15 cellular contexts compared by ENCODE assay signal in the genomic region with DNA sequence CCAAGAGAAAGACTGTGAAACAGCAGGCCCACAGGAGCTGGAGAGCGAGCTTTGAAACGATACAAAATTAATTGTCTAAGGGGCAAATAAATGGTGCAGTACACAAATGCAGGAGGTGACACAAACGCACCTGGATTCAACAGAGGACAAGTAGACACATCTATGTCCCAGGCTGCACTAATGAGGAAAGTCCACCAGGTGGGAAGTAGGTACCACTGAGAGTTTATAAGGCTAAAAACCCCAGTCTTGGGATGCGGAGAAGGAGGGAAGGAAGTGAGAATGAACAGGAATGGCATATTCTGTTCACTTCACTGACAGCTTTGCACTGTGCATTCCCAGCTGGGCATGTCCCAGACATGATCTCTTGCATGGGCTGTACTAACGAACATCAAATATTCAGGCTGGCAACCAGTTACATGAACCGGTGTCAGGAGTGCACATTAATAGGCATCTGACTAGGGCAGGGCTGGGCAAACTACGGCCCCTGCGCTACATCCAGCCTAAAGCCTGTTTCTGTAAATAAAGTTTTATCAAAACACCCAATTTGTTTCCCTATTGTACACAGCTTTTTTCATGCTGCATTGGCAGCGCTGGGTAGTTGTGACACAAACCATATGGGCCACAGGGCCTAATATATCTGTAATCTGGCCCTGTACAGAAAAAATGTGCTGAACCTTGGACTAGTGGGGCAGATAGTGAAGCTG.
DNase-seq lines count a peak whose midpoint lies in the region; ATAC-seq, FAIRE-seq and TF ChIP-seq lines count a peak whose summit lies in the region.
"Had no signal": no experiment of that assay in that cellular context is flagged by ENCODE, and none has a peak within 500 bp of the region (broad histone marks: within the 10 kb centered on the region; RNA-seq: fewer than 3 reads in every experiment).

No MANE protein-coding gene starts in this region.

- H3K4me3 Mint-ChIP-seq in Caco-2 (ENCODE audit: unreplicated experiment) (no peak overlapping the region), nephron progenitor cell (no peak overlapping the region)
- H3K4me3 Mint-ChIP-seq: activated naive CD8-positive, alpha-beta T cell treated with anti-CD3 and anti-CD28 coated beads for 36 hours had no signal

- H3K36me3 Mint-ChIP-seq in Caco-2 (ENCODE audit: insufficient read depth, unreplicated experiment) = peaks cover 37% of the 10 kb centered on the region
- peaks cover 50% of the 10 kb centered on the region for H3K36me3 Mint-ChIP-seq in nephron progenitor cell (ENCODE audit: low read depth)
- H3K36me3 Mint-ChIP-seq: activated naive CD8-positive, alpha-beta T cell treated with anti-CD3 and anti-CD28 coated beads for 36 hours had no signal

- BruUV-seq in Caco-2 (replicated peaks; lab: Mats Ljungman, UMichigan) = no TSS peak
- BruUV-seq in endothelial cell of umbilical vein (replicated peaks; lab: Mats Ljungman, UMichigan) = no TSS peak

- H3K4me3 ChIP-seq in Caco-2 (ENCODE audit: low read depth, low read length) (no peak overlapping the region), SK-N-MC (no peak overlapping the region), endothelial cell of umbilical vein (replicated peaks in 1 of 3; ENCODE audit: insufficient read depth in 1 of 3, low read depth in 1 of 3, low read length in 3 of 3) (no peak overlapping the region), dorsolateral prefrontal cortex (no peak overlapping the region)
- H3K4me3 ChIP-seq: colonic mucosa had no signal

- ATAC-seq in HG02884 (IDR thresholded peaks at IDR 0.05; ENCODE audit: unreplicated experiment) (no peak), GM18867 (IDR thresholded peaks at IDR 0.05; ENCODE audit: unreplicated experiment) (no peak)

- no peak for TF ChIP-seq CTCF in Caco-2 (IDR thresholded peaks at IDR 0.05; ENCODE audit: insufficient read depth in 1 of 2, low read depth in 1 of 2, low read length in 1 of 2, severe bottlenecking in 1 of 2, unreplicated experiment in 1 of 2)
- TF ChIP-seq CTCF in endothelial cell of umbilical vein (IDR thresholded peaks at IDR 0.05; ENCODE audit: extremely low read depth in 1 of 2, insufficient read depth in 1 of 2, low read depth in 1 of 2, low read length in 2 of 2) = no peak
- no peak for TF ChIP-seq CTCF in nephron progenitor cell (IDR thresholded peaks at IDR 0.05)
- no peak for TF ChIP-seq CTCF in dorsolateral prefrontal cortex (IDR thresholded peaks at IDR 0.05 in 54 of 56, conservative IDR thresholded peaks at IDR 0.05 in 2 of 56; ENCODE audit: low read depth in 1 of 56, partially characterized antibody in 56 of 56)

- POLR2A ChIA-PET in Caco-2 (lab: Charles Lee) = no interaction called here
- POLR2A ChIA-PET in endothelial cell of umbilical vein (lab: Charles Lee) = no interaction called here

- H3K79me2 ChIP-seq in endothelial cell of umbilical vein (ENCODE audit: control insufficient read depth, insufficient read depth, low read length) = peaks cover 81% of the 10 kb centered on the region

- H3K4me1 Mint-ChIP-seq in Caco-2 (ENCODE audit: low read depth, unreplicated experiment) = peaks cover 60% of the 10 kb centered on the region
- H3K4me1 Mint-ChIP-seq in nephron progenitor cell = peaks cover 56% of the 10 kb centered on the region
- H3K4me1 Mint-ChIP-seq: activated naive CD8-positive, alpha-beta T cell treated with anti-CD3 and anti-CD28 coated beads for 36 hours had no signal

- H3K9me1 ChIP-seq in endothelial cell of umbilical vein (replicated peaks; ENCODE audit: control insufficient read depth, extremely low read depth, insufficient read depth, low read length) = no peaks in the 10 kb centered on the region

- H3K27me3 Mint-ChIP-seq in Caco-2 (ENCODE audit: insufficient read depth, unreplicated experiment) = no peaks in the 10 kb centered on the region
- peaks cover 4% of the 10 kb centered on the region for H3K27me3 Mint-ChIP-seq in nephron progenitor cell (ENCODE audit: low read depth, poor library complexity)
- H3K27me3 Mint-ChIP-seq: activated naive CD8-positive, alpha-beta T cell treated with anti-CD3 and anti-CD28 coated beads for 36 hours had no signal

- no peak for TF ChIP-seq POLR2A in endothelial cell of umbilical vein (IDR thresholded peaks at IDR 0.05; ENCODE audit: low read depth, low read length)

- H3K27ac Mint-ChIP-seq in Caco-2 (ENCODE audit: unreplicated experiment) (peak overlapping the region; percentile 23), nephron progenitor cell (peak overlapping the region; percentile 90)
- H3K27ac Mint-ChIP-seq: activated naive CD8-positive, alpha-beta T cell treated with anti-CD3 and anti-CD28 coated beads for 36 hours had no signal

- H4K20me1 ChIP-seq in endothelial cell of umbilical vein (replicated peaks; ENCODE audit: control insufficient read depth, extremely low read depth, insufficient read depth, low read length) = peaks cover 2% of the 10 kb centered on the region

- peak; percentile 47 for FAIRE-seq in endothelial cell of umbilical vein (lab: Jason Lieb, UNC)

- no peak overlapping the region for H2AFZ ChIP-seq in endothelial cell of umbilical vein (ENCODE audit: low read depth, low read length)

- intact Hi-C loops in Caco-2 (cut with micrococcal nuclease; ENCODE audit: unreplicated experiment) (loop anchor here (5.0 kb wide), 1 partner anchor 40 kb away; no protein-coding TSS in a partner anchor), endothelial cell of umbilical vein (cut with micrococcal nuclease) (loop anchor here (1.0 kb wide), 1 partner anchor 12 kb away; no protein-coding TSS in a partner anchor), dorsolateral prefrontal cortex (cut with DNase I) (no loop called here)

- CTCF ChIA-PET in Caco-2 (lab: Charles Lee) (interaction anchor here (0.7 to 1.1 kb wide), 3 partner anchors 18 to 50 kb away, joined by 3 read pairs; no protein-coding TSS in a partner anchor), endothelial cell of umbilical vein (lab: Charles Lee) (interaction anchor here (0.5 to 3.6 kb wide), 8 partner anchors 10 to 90 kb away, joined by 3 to 18 read pairs (median 6); no protein-coding TSS in a partner anchor)

- H3K9me3 Mint-ChIP-seq in Caco-2 (ENCODE audit: unreplicated experiment) (no peaks in the 10 kb centered on the region), nephron progenitor cell (no peaks in the 10 kb centered on the region)
- H3K9me3 Mint-ChIP-seq: activated naive CD8-positive, alpha-beta T cell treated with anti-CD3 and anti-CD28 coated beads for 36 hours had no signal

- H3K9ac ChIP-seq in SK-N-MC (ENCODE audit: insufficient read length) = no peak overlapping the region
- H3K9ac ChIP-seq in endothelial cell of umbilical vein (replicated peaks; ENCODE audit: extremely low read depth, insufficient read depth, low read length) = no peak overlapping the region

- H3K27me3 ChIP-seq in Caco-2 (replicated peaks; ENCODE audit: control insufficient read depth, insufficient read depth, low read length) (no peaks in the 10 kb centered on the region), endothelial cell of umbilical vein (ENCODE audit: control insufficient read depth in 2 of 2, insufficient read depth in 2 of 2, low read length in 2 of 2) (no peaks in the 10 kb centered on the region), dorsolateral prefrontal cortex (peaks cover 0 to 11% (median 0%) of the 10 kb centered on the region in 45 donors)
- H3K27me3 ChIP-seq: colonic mucosa had no signal

- no peaks in the 10 kb centered on the region for H3K36me3 ChIP-seq in Caco-2 (ENCODE audit: control insufficient read depth, insufficient read depth, low read length)
- peaks cover 5% of the 10 kb centered on the region; the same call in 1 of the 2 replicates for H3K36me3 ChIP-seq in SK-N-MC (ENCODE audit: insufficient read depth, low read length)
- H3K36me3 ChIP-seq in endothelial cell of umbilical vein (ENCODE audit: control insufficient read depth in 2 of 2, extremely low read depth in 1 of 2, insufficient read depth in 2 of 2, low read length in 2 of 2) = peaks cover 0 to 2% of the 10 kb centered on the region in 2 experiments
- H3K36me3 ChIP-seq: colonic mucosa had no signal

- DNase-seq in Caco-2 (no peak), SK-N-MC (ENCODE audit: low read depth, low spot score) (no peak), endothelial cell of umbilical vein (ENCODE audit: low read depth, low spot score) (peak; percentile 27), nephron progenitor cell (no peak), GM03348 (ENCODE audit: low spot score) (no peak), dorsolateral prefrontal cortex (no peak)
- DNase-seq: activated CD4-positive, CD25-positive, alpha-beta regulatory T cell; activated naive CD8-positive, alpha-beta T cell treated with anti-CD3 and anti-CD28 coated beads for 36 hours; activated T-cell treated with anti-CD3 and anti-CD28 coated beads for 4 hours; colonic mucosa; DND-41; foreskin melanocyte; NCI-H1105 had no signal

- no peak overlapping the region for H3K4me2 ChIP-seq in endothelial cell of umbilical vein (ENCODE audit: insufficient read depth, low read length)

- H3K27ac ChIP-seq in SK-N-MC (peak overlapping the region; percentile 44), endothelial cell of umbilical vein (ENCODE audit: insufficient read depth, low read depth, low read length) (peak overlapping the region; percentile 27), dorsolateral prefrontal cortex (peak overlapping the region in 1 of 59 donors; percentile 81)

- dilution Hi-C loops in endothelial cell of umbilical vein (cut with MboI; ENCODE audit: extremely low pct_ligation_motif_present, low sequenced_read_pairs) = no loop called here

- H3K9me3 ChIP-seq in Caco-2 (no peaks in the 10 kb centered on the region), SK-N-MC (ENCODE audit: low read depth, low read length) (no peaks in the 10 kb centered on the region), endothelial cell of umbilical vein (replicated peaks; ENCODE audit: control insufficient read depth, insufficient read depth, low read length) (no peaks in the 10 kb centered on the region)
- H3K9me3 ChIP-seq: colonic mucosa had no signal

- H3K4me1 ChIP-seq in Caco-2 (peaks cover 59% of the 10 kb centered on the region), endothelial cell of umbilical vein (ENCODE audit: control insufficient read depth, extremely low read depth, insufficient read depth, low read length) (peaks cover 30% of the 10 kb centered on the region)

TF ChIP-seq in endothelial cell of umbilical vein, 7 proteins besides CTCF, POLR2A, EP300 and RAD21:
- TF ChIP-seq EZH2 (IDR thresholded peaks at IDR 0.05; ENCODE audit: borderline replicate concordance, low read depth, low read length, severe bottlenecking) (no peak), POLR2AphosphoS5 (IDR thresholded peaks at IDR 0.05; ENCODE audit: insufficient read depth, low read depth, low read length) (no peak)

Comparison
In these comparisons a context has a peak if more than half of its experiments do, and no peak if none do; other contexts are left out.
1. intact Hi-C loops: an anchor here in Caco-2 (5.0 kb wide) and endothelial cell of umbilical vein (1.0 kb wide); none called in dorsolateral prefrontal cortex.